9 cellular contexts compared by ENCODE assay signal in genomic region chr2:229714736-229715541, GRCh38. TPM values are rescaled to one million over a fixed set of nuclear protein-coding genes. Genes with fewer than 3 reads are reported as not detected.
DNase-seq lines count a peak whose midpoint lies in the region; ATAC-seq lines count a peak whose summit lies in the region.
"Had no signal": no experiment of that assay in that cellular context is flagged by ENCODE, and none has a peak within 500 bp of the region (broad histone marks: within the 10 kb centered on the region; RNA-seq: fewer than 3 reads in every experiment).

No MANE protein-coding gene starts in this region.

- H3K4me3 ChIP-seq in CD4-positive, CD25-positive, alpha-beta regulatory T cell (ENCODE audit: low read depth, low read length) = no peak overlapping the region
- H3K4me3 ChIP-seq in iPS-18c (ENCODE audit: insufficient read depth, low read depth, low read length) (peak overlapping the region; percentile 67), skeletal muscle satellite cell (ENCODE audit: low read length) (peak overlapping the region; percentile 68)

- H3K9me3 Mint-ChIP-seq in CD4-positive, CD25-positive, alpha-beta regulatory T cell = peaks cover 0 to 12% (median 4%) of the 10 kb centered on the region in 7 donors
- H3K9me3 Mint-ChIP-seq: T-helper 1 cell treated with Interleukin-12 subunit alpha and Interleukin-12 subunit beta and Interleukin-4 antibody, amounts not matched to agents 30 μg/mL and 1 μg/mL, for 36 hours had no signal

- no peaks in the 10 kb centered on the region for H3K36me3 ChIP-seq in CD4-positive, CD25-positive, alpha-beta regulatory T cell (ENCODE audit: control insufficient read depth, insufficient read depth, low read length)
- no peaks in the 10 kb centered on the region for H3K36me3 ChIP-seq in skeletal muscle satellite cell (ENCODE audit: insufficient read depth, low read length)

- peak overlapping the region in 3 of 4 donors; percentile 55 to 66 (median 66) for H3K4me3 Mint-ChIP-seq in CD4-positive, CD25-positive, alpha-beta regulatory T cell
- H3K4me3 Mint-ChIP-seq: T-helper 1 cell treated with Interleukin-12 subunit alpha and Interleukin-12 subunit beta and Interleukin-4 antibody, amounts not matched to agents 30 μg/mL and 1 μg/mL, for 36 hours had no signal

- no peak overlapping the region for H3K27ac Mint-ChIP-seq in CD4-positive, CD25-positive, alpha-beta regulatory T cell
- H3K27ac Mint-ChIP-seq: T-helper 1 cell treated with Interleukin-12 subunit alpha and Interleukin-12 subunit beta and Interleukin-4 antibody, amounts not matched to agents 30 μg/mL and 1 μg/mL, for 36 hours had no signal

- H3K4me1 ChIP-seq in CD4-positive, CD25-positive, alpha-beta regulatory T cell (ENCODE audit: control insufficient read depth, insufficient read depth, low read length, poor library complexity, severe bottlenecking) = peaks cover 21% of the 10 kb centered on the region
- H3K4me1 ChIP-seq in skeletal muscle satellite cell (ENCODE audit: control insufficient read depth, insufficient read depth, low read length) = peaks cover 20% of the 10 kb centered on the region

- peaks cover 83% of the 10 kb centered on the region for H3K27me3 Mint-ChIP-seq in CD4-positive, CD25-positive, alpha-beta regulatory T cell

- H3K4me1 Mint-ChIP-seq in CD4-positive, CD25-positive, alpha-beta regulatory T cell = peaks cover 4 to 22% (median 9%) of the 10 kb centered on the region in 4 donors

- DNase-seq in CD4-positive, CD25-positive, alpha-beta regulatory T cell = peak in 2 of 3 donors; percentile 8 to 13
- DNase-seq in SK-N-DZ (ENCODE audit: low spot score) (peak; percentile 29), T47D (ENCODE audit: low read depth in 1 of 2, low spot score in 1 of 2) (peak; percentile 73 to 74), NCI-H2029 treated with DMSO at 0.1 percent for 48 hours (lab: John Stamatoyannopoulos, UW) (no peak)

- H3K9ac ChIP-seq in skeletal muscle satellite cell (ENCODE audit: low read depth, low read length) = no peak overlapping the region

- H3K9me3 ChIP-seq in CD4-positive, CD25-positive, alpha-beta regulatory T cell (ENCODE audit: control insufficient read depth in 2 of 2, low read length in 2 of 2) = peaks cover 0 to 7% of the 10 kb centered on the region in 2 experiments
- H3K9me3 ChIP-seq in iPS-18c (ENCODE audit: control insufficient read depth, insufficient read depth, low read length) (no peaks in the 10 kb centered on the region), skeletal muscle satellite cell (replicated peaks; ENCODE audit: low read length) (no peaks in the 10 kb centered on the region)

- peak overlapping the region; percentile 93 for H3K4me2 ChIP-seq in skeletal muscle satellite cell (ENCODE audit: low read length)

- peaks cover 7% of the 10 kb centered on the region for H3K36me3 Mint-ChIP-seq in CD4-positive, CD25-positive, alpha-beta regulatory T cell

- H3K27me3 ChIP-seq in CD4-positive, CD25-positive, alpha-beta regulatory T cell (ENCODE audit: control insufficient read depth, insufficient read depth, low read length) = peaks cover 64% of the 10 kb centered on the region
- H3K27me3 ChIP-seq in skeletal muscle satellite cell (ENCODE audit: control insufficient read depth, insufficient read depth, low read length) = peaks cover 66% of the 10 kb centered on the region

- in situ Hi-C loops in T47D (cut with HindIII; ENCODE audit: low pct_unique_long_range_greater_than_20kb, low sequenced_read_pairs) = no loop called here

- peak; percentile 19 to 25 for ATAC-seq in CD4-positive, CD25-positive, alpha-beta regulatory T cell (ENCODE audit: low read depth in 2 of 2)
- ATAC-seq in GM19328 (IDR thresholded peaks at IDR 0.05; ENCODE audit: unreplicated experiment) = peak; percentile 25
- peak; percentile 37 for ATAC-seq in HG03432 (IDR thresholded peaks at IDR 0.05; ENCODE audit: unreplicated experiment)

- H3K27ac ChIP-seq in CD4-positive, CD25-positive, alpha-beta regulatory T cell (ENCODE audit: insufficient read depth, low read length, poor library complexity, severe bottlenecking) = no peak overlapping the region

RNA-seq across cellular contexts. Expression of gene DNER, which starts 0.6 kb away (rescaled TPM):
- not detected for total RNA-seq in CD4-positive, CD25-positive, alpha-beta regulatory T cell
- polyA plus RNA-seq in CD4-positive, CD25-positive, alpha-beta regulatory T cell = under 1 TPM in 1 of 4 donors, not detected in 3; 0.23 TPM
- 0.05 TPM in 1 of 2 replicates, not detected in the other for polyA plus RNA-seq in SK-N-DZ (2014; cell fraction: cytosol; rRNA removed)
- polyA plus RNA-seq in SK-N-DZ (2014; cell fraction: nucleus; rRNA removed) = 0.97 TPM in 1 of 2 replicates, not detected in the other
- total RNA-seq in skeletal muscle satellite cell (2012; rRNA removed) = 6.3 and 19.8 TPM in 2 replicates
